ENCODE assay signal across 11 cellular contexts in the genomic region with DNA sequence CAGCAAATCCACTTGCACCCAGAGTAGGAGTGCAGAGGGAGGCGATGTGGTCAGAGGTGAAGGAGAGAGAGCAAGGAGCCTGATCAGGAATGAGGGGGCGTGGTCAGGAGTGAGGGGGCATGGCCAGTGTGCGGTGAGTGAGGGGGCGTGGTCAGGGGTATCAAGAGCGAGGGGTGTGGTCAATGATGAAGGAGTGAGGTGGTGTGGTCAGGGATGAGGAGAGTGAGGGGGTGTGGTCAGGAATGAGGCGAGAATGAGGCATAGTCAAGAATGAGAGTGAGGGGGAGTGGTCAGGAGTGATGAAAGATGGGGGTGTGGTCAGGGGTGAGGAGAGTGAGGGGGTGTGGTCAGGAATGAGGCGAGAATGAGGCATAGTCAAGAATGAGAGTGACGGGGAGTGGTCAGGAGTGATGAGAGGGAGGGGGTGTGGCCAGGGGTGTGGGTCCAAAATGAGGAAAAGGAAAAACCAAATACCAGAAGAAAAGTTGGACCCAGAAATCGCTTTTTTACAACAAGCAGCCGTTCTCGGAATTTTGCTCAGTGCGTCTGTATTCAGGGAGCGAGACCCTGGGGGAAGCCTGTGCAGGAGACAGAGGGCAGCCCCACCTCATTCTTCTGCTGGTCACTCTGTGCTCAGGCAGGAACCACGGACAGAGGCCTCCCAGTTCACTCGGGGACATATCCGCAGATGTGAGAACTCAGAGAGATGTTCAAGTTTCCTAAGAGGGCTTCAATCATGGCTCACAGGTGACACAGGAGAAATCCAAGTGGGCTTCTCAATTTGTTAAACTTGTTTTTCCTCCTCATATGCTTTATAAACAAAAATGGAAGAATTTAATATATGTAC. TPM values are rescaled to one million over a fixed set of nuclear protein-coding genes. Genes with fewer than 3 reads are reported as not detected.
A peak's percentile ranks its signal among the peaks of the same experiment; 100 is the strongest.
DNase-seq lines count a peak whose midpoint lies in the region; ATAC-seq, FAIRE-seq and TF ChIP-seq lines count a peak whose summit lies in the region.
"Had no signal": no experiment of that assay in that cellular context is flagged by ENCODE, and none has a peak within 500 bp of the region (broad histone marks: within the 10 kb centered on the region; RNA-seq: fewer than 3 reads in every experiment).

No MANE protein-coding gene starts in this region.

- CTCF ChIA-PET in endothelial cell of umbilical vein (lab: Charles Lee) = no interaction called here

- no peaks in the 10 kb centered on the region for H4K20me1 ChIP-seq in endothelial cell of umbilical vein (replicated peaks; ENCODE audit: control insufficient read depth, extremely low read depth, insufficient read depth, low read length)

- ATAC-seq in HG03175 (IDR thresholded peaks at IDR 0.05; ENCODE audit: unreplicated experiment) (no peak), GM21825 (IDR thresholded peaks at IDR 0.05; ENCODE audit: unreplicated experiment) (no peak), GM19395 (IDR thresholded peaks at IDR 0.05; ENCODE audit: unreplicated experiment) (no peak), HG02678 (IDR thresholded peaks at IDR 0.05; ENCODE audit: unreplicated experiment) (no peak)

- DNase-seq in GM03348 (ENCODE audit: low spot score) (peak; percentile 6), MV-4-11 (lab: John Stamatoyannopoulos, UW) (peak; percentile 61), endothelial cell of umbilical vein (ENCODE audit: low read depth, low spot score) (no peak), non-pigmented ciliary epithelial cell (ENCODE audit: low read depth) (peak; percentile 19)
- DNase-seq: activated naive CD8-positive, alpha-beta T cell treated with anti-CD3 and anti-CD28 coated beads, Interleukin-2, amount 10 ng/mL, durations not matched to agents 7 days and 5 days; NCI-H446 had no signal

- dilution Hi-C loops in endothelial cell of umbilical vein (cut with MboI; ENCODE audit: extremely low pct_ligation_motif_present, low sequenced_read_pairs) = no loop called here

- no peak overlapping the region for H2AFZ ChIP-seq in endothelial cell of umbilical vein (ENCODE audit: low read depth, low read length)

- TF ChIP-seq POLR2A in endothelial cell of umbilical vein (IDR thresholded peaks at IDR 0.05; ENCODE audit: low read depth, low read length) = no peak

- no peaks in the 10 kb centered on the region for H3K79me2 ChIP-seq in endothelial cell of umbilical vein (ENCODE audit: control insufficient read depth, insufficient read depth, low read length)

- H3K9ac ChIP-seq in endothelial cell of umbilical vein (replicated peaks; ENCODE audit: extremely low read depth, insufficient read depth, low read length) = no peak overlapping the region

- no peaks in the 10 kb centered on the region for H3K27me3 ChIP-seq in endothelial cell of umbilical vein (ENCODE audit: control insufficient read depth in 2 of 2, insufficient read depth in 2 of 2, low read length in 2 of 2)

- peak; percentile 69 for FAIRE-seq in endothelial cell of umbilical vein (lab: Jason Lieb, UNC)

- intact Hi-C loops in endothelial cell of umbilical vein (cut with micrococcal nuclease) = no loop called here

- no peak for TF ChIP-seq CTCF in endothelial cell of umbilical vein (IDR thresholded peaks at IDR 0.05; ENCODE audit: extremely low read depth in 1 of 2, insufficient read depth in 1 of 2, low read depth in 1 of 2, low read length in 2 of 2)

- POLR2A ChIA-PET in endothelial cell of umbilical vein (lab: Charles Lee) = no interaction called here

- BruUV-seq in endothelial cell of umbilical vein (replicated peaks; lab: Mats Ljungman, UMichigan) = no TSS peak

- no peak overlapping the region for H3K4me2 ChIP-seq in endothelial cell of umbilical vein (ENCODE audit: insufficient read depth, low read length)

- H3K4me3 ChIP-seq in endothelial cell of umbilical vein (replicated peaks in 1 of 3; ENCODE audit: insufficient read depth in 1 of 3, low read depth in 1 of 3, low read length in 3 of 3) = no peak overlapping the region
- H3K4me3 ChIP-seq: skin epidermis had no signal

- H3K36me3 ChIP-seq in endothelial cell of umbilical vein (ENCODE audit: control insufficient read depth in 2 of 2, extremely low read depth in 1 of 2, insufficient read depth in 2 of 2, low read length in 2 of 2) = no peaks in the 10 kb centered on the region

- no peaks in the 10 kb centered on the region for H3K9me1 ChIP-seq in endothelial cell of umbilical vein (replicated peaks; ENCODE audit: control insufficient read depth, extremely low read depth, insufficient read depth, low read length)

- H3K4me1 ChIP-seq in endothelial cell of umbilical vein (ENCODE audit: control insufficient read depth, extremely low read depth, insufficient read depth, low read length) = no peaks in the 10 kb centered on the region

- H3K9me3 ChIP-seq in endothelial cell of umbilical vein (replicated peaks; ENCODE audit: control insufficient read depth, insufficient read depth, low read length) = no peaks in the 10 kb centered on the region

- H3K27ac ChIP-seq in endothelial cell of umbilical vein (ENCODE audit: insufficient read depth, low read depth, low read length) = no peak overlapping the region
- H3K27ac ChIP-seq: skin epidermis had no signal

TF ChIP-seq in endothelial cell of umbilical vein, 7 proteins besides CTCF, POLR2A, EP300 and RAD21:
- no peak for TF ChIP-seq GATA2 (IDR thresholded peaks at IDR 0.05; ENCODE audit: insufficient read depth, insufficient read length, low read depth, low read length)
- TF ChIP-seq, protein P1, sequence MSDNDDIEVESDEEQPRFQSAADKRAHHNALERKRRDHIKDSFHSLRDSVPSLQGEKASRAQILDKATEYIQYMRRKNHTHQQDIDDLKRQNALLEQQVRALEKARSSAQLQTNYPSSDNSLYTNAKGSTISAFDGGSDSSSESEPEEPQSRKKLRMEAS (IDR thresholded peaks at IDR 0.05; ENCODE audit: insufficient read depth, insufficient read length) = no peak
- no peak for TF ChIP-seq POLR2AphosphoS5 (IDR thresholded peaks at IDR 0.05; ENCODE audit: insufficient read depth, low read depth, low read length)
- TF ChIP-seq EZH2 (IDR thresholded peaks at IDR 0.05; ENCODE audit: borderline replicate concordance, low read depth, low read length, severe bottlenecking) = no peak
- TF ChIP-seq FOS (IDR thresholded peaks at IDR 0.05; ENCODE audit: borderline replicate concordance, insufficient read depth, low read length) = no peak
- no peak for TF ChIP-seq MYC (IDR thresholded peaks at IDR 0.05; ENCODE audit: low read depth, low read length)
- TF ChIP-seq JUN (IDR thresholded peaks at IDR 0.05; ENCODE audit: borderline replicate concordance, insufficient read depth, insufficient read length, low read depth) = no peak

RNA-seq across cellular contexts. Expression of gene MAGEA1, which starts 47.5 kb away (rescaled TPM):
- total RNA-seq in endothelial cell of umbilical vein = not detected in 2 replicates
- not detected in 2 replicates for polyA plus RNA-seq in endothelial cell of umbilical vein
- polyA plus RNA-seq in endothelial cell of umbilical vein (2011; cell fraction: cytosol; rRNA removed) = not detected in 2 replicates
- not detected in 2 replicates for polyA plus RNA-seq in endothelial cell of umbilical vein (2011; cell fraction: nucleus; rRNA removed)
- polyA plus RNA-seq in endothelial cell of umbilical vein (2012) = not detected in 2 replicates
- not detected in 2 replicates for polyA minus RNA-seq in endothelial cell of umbilical vein
- polyA minus RNA-seq in endothelial cell of umbilical vein (2011; cell fraction: cytosol; rRNA and poly(A)+ RNA removed) = not detected
- not detected in 2 replicates for polyA minus RNA-seq in endothelial cell of umbilical vein (2011; cell fraction: nucleus; rRNA and poly(A)+ RNA removed)
- total RNA-seq: activated naive CD8-positive, alpha-beta T cell treated with anti-CD3 and anti-CD28 coated beads, Interleukin-2, amount 10 ng/mL, durations not matched to agents 7 days and 5 days had no signal
